8 cellular contexts compared by ENCODE assay signal in the genomic region with DNA sequence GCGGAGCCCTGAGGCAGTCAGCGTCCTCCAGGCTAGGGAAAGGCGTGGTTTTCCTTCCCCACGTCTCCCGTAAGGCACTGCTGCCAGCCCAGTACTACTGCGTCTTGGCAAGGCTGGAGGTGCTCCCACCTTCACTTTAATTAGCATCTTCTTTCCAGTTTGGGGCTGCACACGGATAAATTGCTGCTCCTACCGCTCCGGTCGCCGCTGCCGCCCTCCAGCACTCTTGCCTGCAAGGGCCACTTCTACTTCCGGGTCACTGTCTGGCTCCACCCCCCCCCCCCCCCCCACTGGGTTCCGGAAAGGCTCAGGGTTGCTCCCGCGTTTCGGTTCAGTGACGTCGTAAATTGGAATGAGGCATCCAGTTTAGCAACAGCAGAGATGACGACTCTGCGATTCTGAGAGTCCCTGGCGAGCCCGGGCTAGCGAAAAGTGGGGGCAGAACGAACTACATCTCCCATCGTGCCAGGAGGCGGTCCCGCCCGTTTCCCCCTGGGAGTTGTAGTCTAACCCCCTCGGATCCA. TPM values are rescaled to one million over a fixed set of nuclear protein-coding genes. Genes with fewer than 3 reads are reported as not detected.
DNase-seq lines count a peak whose midpoint lies in the region; ATAC-seq lines count a peak whose summit lies in the region.

A gene (minus strand): TSS at position 247 of the 524 bp plus-strand sequence. CDS start 100 bp downstream, at position 147.

- no peaks in the 10 kb centered on the region for H3K9me3 Mint-ChIP-seq in CD8-positive, alpha-beta memory T cell
- no peaks in the 10 kb centered on the region for H3K9me3 Mint-ChIP-seq in memory B cell

- H3K4me3 Mint-ChIP-seq in CD8-positive, alpha-beta memory T cell, result peak within 1 kb of the TSS; percentile 95 to 99 (median 98)
- H3K4me3 Mint-ChIP-seq in memory B cell, result peak within 1 kb of the TSS; percentile 93

- peaks cover 45 to 67% (median 66%) of the 10 kb centered on the region in 3 donors for H3K4me1 Mint-ChIP-seq in CD8-positive, alpha-beta memory T cell
- H3K4me1 Mint-ChIP-seq in memory B cell, result peaks cover 27% of the 10 kb centered on the region

- H3K27me3 ChIP-seq in CD8-positive, alpha-beta memory T cell (ENCODE audit: insufficient read depth, low read length, poor library complexity, severe bottlenecking), result no peaks in the 10 kb centered on the region
- no peaks in the 10 kb centered on the region for H3K27me3 ChIP-seq in effector memory CD4-positive, alpha-beta T cell (replicated peaks; ENCODE audit: control insufficient read depth, insufficient read depth, low read length, poor library complexity, severe bottlenecking)

- H3K27ac ChIP-seq in CD8-positive, alpha-beta memory T cell (ENCODE audit: low read depth, low read length), result peak within 1 kb of the TSS; percentile 79
- peak within 1 kb of the TSS; percentile 83 for H3K27ac ChIP-seq in effector memory CD4-positive, alpha-beta T cell (ENCODE audit: insufficient read depth, low read length, poor library complexity, severe bottlenecking)

- peak within 1 kb of the TSS; percentile 95 to 99 (median 98) for H3K27ac Mint-ChIP-seq in CD8-positive, alpha-beta memory T cell
- H3K27ac Mint-ChIP-seq in memory B cell, result peak within 1 kb of the TSS; percentile 85

- H3K4me1 ChIP-seq in CD8-positive, alpha-beta memory T cell (ENCODE audit: insufficient read depth, low read length), result peaks cover 38% of the 10 kb centered on the region
- peaks cover 28% of the 10 kb centered on the region for H3K4me1 ChIP-seq in effector memory CD4-positive, alpha-beta T cell (ENCODE audit: control insufficient read depth, insufficient read depth, low read length, poor library complexity, severe bottlenecking)

- H3K27me3 Mint-ChIP-seq in CD8-positive, alpha-beta memory T cell, result no peaks in the 10 kb centered on the region
- H3K27me3 Mint-ChIP-seq in memory B cell, result no peaks in the 10 kb centered on the region

- peaks cover 0 to 61% (median 11%) of the 10 kb centered on the region in 3 donors for H3K36me3 Mint-ChIP-seq in CD8-positive, alpha-beta memory T cell
- peaks cover 22% of the 10 kb centered on the region for H3K36me3 Mint-ChIP-seq in memory B cell

- ATAC-seq in GM21360 (IDR thresholded peaks at IDR 0.05; ENCODE audit: unreplicated experiment) (peak; percentile 65), memory B cell (ENCODE audit: low read depth) (peak; percentile 83)

- peak within 1 kb of the TSS; percentile 92 for H3K4me3 ChIP-seq in CD8-positive, alpha-beta memory T cell (ENCODE audit: low read length)
- peak within 1 kb of the TSS; percentile 98 for H3K4me3 ChIP-seq in effector memory CD4-positive, alpha-beta T cell (ENCODE audit: insufficient read depth, low read depth, low read length, poor library complexity, severe bottlenecking)

- no peaks in the 10 kb centered on the region for H3K9me3 ChIP-seq in CD8-positive, alpha-beta memory T cell (ENCODE audit: low read length)
- no peaks in the 10 kb centered on the region for H3K9me3 ChIP-seq in effector memory CD4-positive, alpha-beta T cell (ENCODE audit: control insufficient read depth, low read length)

- CTCF ChIA-PET in CD8-positive, alpha-beta memory T cell (lab: Charles Lee), result interaction anchor here (1.6 to 3.2 kb wide), 2 partner anchors 10 to 17 kb away, joined by 6 to 16 read pairs; a partner anchor contains a TSS
- CTCF ChIA-PET in activated CD8-positive, alpha-beta memory T cell treated with anti-CD3 and anti-CD28 coated beads for 36 hours (lab: Charles Lee), result interaction anchor here (1.9 kb wide), 1 partner anchor 71 kb away, joined by 4 read pairs; a partner anchor contains a TSS

- peak; percentile 74 to 93 (median 84) for DNase-seq in CD8-positive, alpha-beta memory T cell
- peak; percentile 96 for DNase-seq in HT1080 (ENCODE audit: low read depth)
- DNase-seq in NOMO-1 (lab: John Stamatoyannopoulos, UW; ENCODE audit: unreplicated experiment in 2 of 2), result peak; percentile 96 to 97
- DNase-seq in effector memory CD4-positive, alpha-beta T cell, result peak; percentile 78 to 85 (median 84)
- peak; percentile 84 to 85 for DNase-seq in memory B cell (ENCODE audit: low spot score in 2 of 2)
- DNase-seq in stimulated activated CD8-positive, alpha-beta memory T cell treated with anti-CD3 and anti-CD28 coated beads, Interleukin-12 subunit alpha, Interleukin-12 subunit beta, amount 100 ng/mL, for 1 hour (ENCODE audit: low read depth), result peak; percentile 80

- peaks cover 34% of the 10 kb centered on the region for H3K36me3 ChIP-seq in CD8-positive, alpha-beta memory T cell (ENCODE audit: insufficient read depth, low read length)
- H3K36me3 ChIP-seq in effector memory CD4-positive, alpha-beta T cell (ENCODE audit: control insufficient read depth, insufficient read depth, low read length), result peaks cover 17% of the 10 kb centered on the region

- POLR2A ChIA-PET in CD8-positive, alpha-beta memory T cell (lab: Charles Lee), result interaction anchor here (2.3 kb wide), 1 partner anchor 10 kb away, joined by 30 read pairs; a partner anchor contains a TSS
- POLR2A ChIA-PET in activated CD8-positive, alpha-beta memory T cell treated with anti-CD3 and anti-CD28 coated beads for 36 hours (lab: Charles Lee), result interaction anchor here (1.3 kb wide), 1 partner anchor 10 kb away, joined by 9 read pairs; a partner anchor contains a TSS

RNA-seq across cellular contexts. Expression of the gene that starts here (rescaled TPM):
- total RNA-seq in CD8-positive, alpha-beta memory T cell, result 100 to 1,000 TPM; 232 to 240 TPM
- 364 TPM for polyA plus RNA-seq in CD8-positive, alpha-beta memory T cell
- total RNA-seq in HT1080 (2014; rRNA removed; shearing (Covaris generic)), result 307 and 368 TPM in 2 replicates
- 301 TPM in 2 replicates for polyA plus RNA-seq in HT1080 (2015; cell fraction: cytosol; rRNA removed)
- 89.7 and 100.0 TPM in 2 replicates for polyA plus RNA-seq in HT1080 (2015; cell fraction: nucleus; rRNA removed)
- total RNA-seq in activated CD8-positive, alpha-beta memory T cell treated with anti-CD3 and anti-CD28 coated beads for 36 hours, result 100 to 1,000 TPM; 220 to 231 TPM

Comparison
In these comparisons a context has a peak if more than half of its experiments do, and no peak if none do; other contexts are left out.
1. Peak in every context shown above with its lines: DNase-seq, ATAC-seq, H3K4me3 ChIP-seq and H3K27ac ChIP-seq.